Comparison of ENCODE assay signal across 25 cellular contexts in the genomic region with DNA sequence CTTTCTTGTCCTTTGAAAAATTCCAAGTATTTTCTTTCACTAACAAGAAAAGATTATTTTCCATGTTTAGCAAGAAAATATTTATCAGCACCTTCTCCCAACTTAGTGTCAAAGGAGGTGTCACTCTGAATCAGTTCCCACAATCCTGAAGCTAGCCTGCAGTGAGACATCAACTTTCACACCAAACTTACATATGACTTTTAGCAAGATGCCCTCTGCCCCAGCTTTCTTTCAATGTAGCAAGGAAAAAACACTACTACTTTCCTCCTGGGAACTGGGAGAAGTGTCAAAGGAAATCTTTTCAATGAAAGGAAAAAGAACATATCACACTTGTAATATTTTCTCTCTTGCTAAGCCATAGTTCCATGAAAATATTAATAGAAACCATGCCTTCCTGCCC. TPM values are rescaled to one million over a fixed set of nuclear protein-coding genes. Genes with fewer than 3 reads are reported as not detected.
DNase-seq lines count a peak whose midpoint lies in the region; ATAC-seq, FAIRE-seq and TF ChIP-seq lines count a peak whose summit lies in the region.
"Had no signal": no experiment of that assay in that cellular context is flagged by ENCODE, and none has a peak within 500 bp of the region (broad histone marks: within the 10 kb centered on the region; RNA-seq: fewer than 3 reads in every experiment).

No MANE protein-coding gene starts in this region.

- no peak for FAIRE-seq in K562 (lab: Jason Lieb, UNC)
- FAIRE-seq: A549, D721Med, GM12878 had no signal

- no peaks in the 10 kb centered on the region for H3K27me3 ChIP-seq in IMR-90 (ENCODE audit: control insufficient read depth, insufficient read depth, low read length)
- H3K27me3 ChIP-seq in K562 (ENCODE audit: control insufficient read depth in 2 of 2, insufficient read depth in 2 of 2, low read length in 2 of 2): no peaks in the 10 kb centered on the region
- no peaks in the 10 kb centered on the region for H3K27me3 ChIP-seq in subcutaneous abdominal adipose tissue (ENCODE audit: control insufficient read depth in 5 of 5, insufficient read depth in 4 of 5, low read length in 5 of 5)
- H3K27me3 ChIP-seq in gastrocnemius medialis: no peaks in the 10 kb centered on the region
- H3K27me3 ChIP-seq: BE2C; BLaER1 treated with 17β-estradiol and CSF1 and Interleukin-3, amounts not matched to agents 10 nM and 100 nM had no signal

- DNase-seq in IMR-90 (no peak), K562 (ENCODE audit: extremely low read depth in 1 of 4, low spot score in 3 of 4) (no peak), fibroblast of mammary gland (ENCODE audit: low read depth) (peak; percentile 24), gastrocnemius medialis (no peak), putamen (ENCODE audit: low spot score) (no peak), NCI-H2196 treated with DMSO at 0.1 percent for 48 hours (lab: John Stamatoyannopoulos, UW; ENCODE audit: unreplicated experiment) (no peak)
- DNase-seq: 8988T; ACHN; AML-193; BE2C; CD4-positive, alpha-beta T cell; CD8-positive, alpha-beta memory T cell; DMS 273 treated with DMSO at 0.1 percent for 48 hours; DMS79; EL; GDM1; H9 had no signal

- no TSS peak for BruUV-seq in IMR-90 (replicated peaks; lab: Mats Ljungman, UMichigan)
- BruUV-seq in K562 (replicated peaks; lab: Mats Ljungman, UMichigan): no TSS peak

- H3K4me3 ChIP-seq in IMR-90 (ENCODE audit: insufficient read depth, low read depth, low read length) (no peak overlapping the region), K562 (no peak overlapping the region), fibroblast of mammary gland (ENCODE audit: control insufficient read depth, low read depth, low read length) (no peak overlapping the region), subcutaneous abdominal adipose tissue (ENCODE audit: low read depth in 1 of 5, low read length in 5 of 5) (peak overlapping the region in 2 of 5 donors; percentile 13 to 23), gastrocnemius medialis (no peak overlapping the region)
- H3K4me3 ChIP-seq: A549; BLaER1 treated with 17β-estradiol and CSF1 and Interleukin-3, amounts not matched to agents 10 nM and 100 nM; GM12878; GM23338 had no signal

- H2BK5ac ChIP-seq in IMR-90 (ENCODE audit: low read depth, low read length, poor library complexity, severe bottlenecking): no peak overlapping the region

- dilution Hi-C loops in IMR-90 (cut with HindIII; ENCODE audit: low sequenced_read_pairs, unreplicated experiment): no loop called here

- H2AFZ ChIP-seq in IMR-90 (replicated peaks; ENCODE audit: low read length, poor library complexity) (no peak overlapping the region), K562 (ENCODE audit: low read depth, low read length) (peak overlapping the region; percentile 37; the same call in 1 of the 2 replicates)
- H2AFZ ChIP-seq: GM23338 had no signal

- H3K18ac ChIP-seq in IMR-90 (ENCODE audit: low read depth, low read length): peak overlapping the region; percentile 65; the same call in 1 of the 2 replicates

- H3K79me1 ChIP-seq in IMR-90 (ENCODE audit: low read depth in 1 of 2, low read length in 2 of 2): no peaks in the 10 kb centered on the region

- no peak overlapping the region for H3K9ac ChIP-seq in IMR-90 (ENCODE audit: low read depth, low read length)
- no peak overlapping the region for H3K9ac ChIP-seq in K562 (ENCODE audit: insufficient read depth in 1 of 2, low read depth in 2 of 2, low read length in 2 of 2)
- no peak overlapping the region for H3K9ac ChIP-seq in subcutaneous abdominal adipose tissue (ENCODE audit: low read length in 5 of 5)
- H3K9ac ChIP-seq: BLaER1 treated with 17β-estradiol and CSF1 and Interleukin-3, amounts not matched to agents 10 nM and 100 nM had no signal

- H3K4me1 ChIP-seq in IMR-90 (ENCODE audit: control insufficient read depth, insufficient read depth, low read length) (peaks cover 17% of the 10 kb centered on the region), K562 (replicated peaks in 1 of 2; ENCODE audit: control insufficient read depth in 2 of 2, insufficient read depth in 2 of 2, low read length in 2 of 2) (peaks cover 6 to 18% of the 10 kb centered on the region in 2 experiments; a peak in 4 of 5 replicates), subcutaneous abdominal adipose tissue (ENCODE audit: control insufficient read depth in 5 of 5, insufficient read depth in 5 of 5, low read length in 5 of 5) (peaks cover 0 to 36% (median 14%) of the 10 kb centered on the region in 5 donors), gastrocnemius medialis (no peaks in the 10 kb centered on the region)
- H3K4me1 ChIP-seq: BLaER1 treated with 17β-estradiol and CSF1 and Interleukin-3, amounts not matched to agents 10 nM and 100 nM had no signal

- peak overlapping the region; percentile 24; the same call in 1 of the 2 replicates for H2BK120ac ChIP-seq in IMR-90 (ENCODE audit: low read depth, low read length)

- no peak for ATAC-seq in IMR-90 (ENCODE audit: low read depth)
- no peak for ATAC-seq in K562
- ATAC-seq in gastrocnemius medialis: no peak
- ATAC-seq: A549, GM12878, GM23338, HCT116 had no signal

- H4K5ac ChIP-seq in IMR-90 (ENCODE audit: low read depth, low read length): peak overlapping the region; percentile 15; the same call in 1 of the 2 replicates

- peak overlapping the region; percentile 4; the same call in 1 of the 2 replicates for H4K91ac ChIP-seq in IMR-90 (ENCODE audit: insufficient read depth, low read depth, low read length)

- peak overlapping the region; percentile 38; the same call in 1 of the 2 replicates for H2BK20ac ChIP-seq in IMR-90 (ENCODE audit: low read depth, low read length)

- H2AK9ac ChIP-seq in IMR-90 (replicated peaks; ENCODE audit: low read depth, low read length, poor library complexity): no peak overlapping the region

- H3K9me1 ChIP-seq in IMR-90 (ENCODE audit: insufficient read depth, low read length) (peaks cover 7% of the 10 kb centered on the region), K562 (ENCODE audit: control insufficient read depth, insufficient read depth, low read length) (no peaks in the 10 kb centered on the region)

- no peak for TF ChIP-seq CTCF in IMR-90 (conservative IDR thresholded peaks at IDR 0.05; ENCODE audit: low read depth, low read length)
- no peak for TF ChIP-seq CTCF in K562 (IDR thresholded peaks at IDR 0.05 in 2 of 3, conservative IDR thresholded peaks at IDR 0.05 in 1 of 3; ENCODE audit: insufficient read depth in 2 of 3, low read depth in 1 of 3, low read length in 3 of 3)
- TF ChIP-seq CTCF in fibroblast of mammary gland (conservative IDR thresholded peaks at IDR 0.05; ENCODE audit: control insufficient read depth, insufficient read depth, low read depth, low read length): no peak
- TF ChIP-seq CTCF in gastrocnemius medialis (IDR thresholded peaks at IDR 0.05 in 4 of 5, conservative IDR thresholded peaks at IDR 0.05 in 1 of 5): no peak

- H3K14ac ChIP-seq in IMR-90 (replicated peaks; ENCODE audit: low read depth, low read length): 0 out of 2 replicates have a peak overlapping the region, but pooled peaks have one; percentile 0

- H3K4me2 ChIP-seq in IMR-90 (ENCODE audit: low read depth, low read length) (no peak overlapping the region), K562 (ENCODE audit: insufficient read depth, low read length) (no peak overlapping the region)
- H3K4me2 ChIP-seq: A549; BLaER1 treated with 17β-estradiol and CSF1 and Interleukin-3, amounts not matched to agents 10 nM and 100 nM; GM23338 had no signal

- CTCF ChIA-PET in IMR-90 (lab: Yijun Ruan, JAX): interaction anchor here (1.5 kb wide), 1 partner anchor 91 kb away, joined by 5 read pairs; no protein-coding TSS in a partner anchor
- CTCF ChIA-PET in K562 (lab: Yijun Ruan, JAX; ENCODE audit: low intra/inter-chr PET ratio): no interaction called here

- H4K8ac ChIP-seq in IMR-90 (ENCODE audit: low read depth in 2 of 2, low read length in 2 of 2): peak overlapping the region in 1 of 2 experiments; percentile 39; a peak in 1 of 4 replicates

- 0 out of 3 replicates have a peak overlapping the region, but pooled peaks have one; percentile 12 for H2BK15ac ChIP-seq in IMR-90 (ENCODE audit: low read depth, low read length)

- no peak overlapping the region for H2AK5ac ChIP-seq in IMR-90 (ENCODE audit: low read depth, low read length)

- in situ Hi-C loops in IMR-90 (cut with MboI; ENCODE audit: low sequenced_read_pairs) (no loop called here), K562 (cut with MboI) (no loop called here), gastrocnemius medialis (cut with MboI; ENCODE audit: low sequenced_read_pairs in 4 of 4) (no loop called here)

- H3K4ac ChIP-seq in IMR-90 (ENCODE audit: low read depth, low read length): no peak overlapping the region

- POLR2A ChIA-PET in IMR-90 (lab: Charles Lee; ENCODE audit: unreplicated experiment) (no interaction called here), K562 (lab: Yijun Ruan, JAX) (no interaction called here)

- no peaks in the 10 kb centered on the region for H3K79me2 ChIP-seq in K562 (ENCODE audit: control insufficient read depth, insufficient read depth, low read length)

- H3K9me3 ChIP-seq in IMR-90 (ENCODE audit: control insufficient read depth, insufficient read depth, low read length) (no peaks in the 10 kb centered on the region), K562 (replicated peaks; ENCODE audit: control insufficient read depth, insufficient read depth, low read depth, low read length) (0 out of 2 replicates have a peak, but pooled peaks cover 4% of the 10 kb centered on the region), subcutaneous abdominal adipose tissue (ENCODE audit: control insufficient read depth in 5 of 5, low read length in 5 of 5) (peaks cover 0 to 3% (median 0%) of the 10 kb centered on the region in 5 donors), gastrocnemius medialis (no peaks in the 10 kb centered on the region)
- H3K9me3 ChIP-seq: A549; BE2C; BLaER1 treated with 17β-estradiol and CSF1 and Interleukin-3, amounts not matched to agents 10 nM and 100 nM had no signal

- H3K56ac ChIP-seq in IMR-90 (ENCODE audit: extremely low read depth, insufficient read depth, low read length): no peak overlapping the region

- no peak overlapping the region for H3K23ac ChIP-seq in IMR-90 (ENCODE audit: low read depth, low read length)

- no peak for TF ChIP-seq EP300 in K562 (IDR thresholded peaks at IDR 0.05; ENCODE audit: low read length)

- no peak for TF ChIP-seq RAD21 in IMR-90 (IDR thresholded peaks at IDR 0.05; ENCODE audit: low read length)
- TF ChIP-seq RAD21 in K562 (CRISPR knock-in tag; conservative IDR thresholded peaks at IDR 0.05 in 1 of 2, IDR thresholded peaks at IDR 0.05 in 1 of 2): no peak

- no peaks in the 10 kb centered on the region for H4K20me1 ChIP-seq in IMR-90 (ENCODE audit: insufficient read depth, low read length)
- no peaks in the 10 kb centered on the region for H4K20me1 ChIP-seq in K562 (replicated peaks; ENCODE audit: control insufficient read depth, insufficient read depth, low read length)
- H4K20me1 ChIP-seq: BLaER1 treated with 17β-estradiol and CSF1 and Interleukin-3, amounts not matched to agents 10 nM and 100 nM had no signal

- H3K36me3 ChIP-seq in IMR-90 (ENCODE audit: control insufficient read depth, insufficient read depth, low read length) (no peaks in the 10 kb centered on the region), K562 (ENCODE audit: control insufficient read depth, insufficient read depth, low read length) (no peaks in the 10 kb centered on the region), subcutaneous abdominal adipose tissue (ENCODE audit: control insufficient read depth in 5 of 5, insufficient read depth in 5 of 5, low read length in 5 of 5) (no peaks in the 10 kb centered on the region), gastrocnemius medialis (no peaks in the 10 kb centered on the region)
- H3K36me3 ChIP-seq: BE2C; BLaER1 treated with 17β-estradiol and CSF1 and Interleukin-3, amounts not matched to agents 10 nM and 100 nM had no signal

- intact Hi-C loops in IMR-90 (cut with micrococcal nuclease): no loop called here
- intact Hi-C loops in K562 (cut with micrococcal nuclease): loop anchor here (5.0 kb wide), 1 partner anchor 98 kb away; no protein-coding TSS in a partner anchor
- intact Hi-C loops in gastrocnemius medialis (cut with DNase I; ENCODE audit: low total_unique reads): no loop called here

- H3K27ac ChIP-seq in IMR-90 (ENCODE audit: insufficient read depth, low read length) (no peak overlapping the region), K562 (ENCODE audit: extremely low read depth, low read depth, low read length) (no peak overlapping the region), subcutaneous abdominal adipose tissue (ENCODE audit: low read depth, low read length) (peak overlapping the region; percentile 84), gastrocnemius medialis (no peak overlapping the region)
- H3K27ac ChIP-seq: A549; BLaER1 treated with 17β-estradiol and CSF1 and Interleukin-3, amounts not matched to agents 10 nM and 100 nM had no signal

- TF ChIP-seq POLR2A in IMR-90 (IDR thresholded peaks at IDR 0.05; ENCODE audit: low read depth, low read length) (no peak), K562 (conservative IDR thresholded peaks at IDR 0.05) (no peak), gastrocnemius medialis (IDR thresholded peaks at IDR 0.05) (no peak)

RNA-seq across cellular contexts. Expression of gene PALMD, which starts 50.9 kb away (rescaled TPM):
- total RNA-seq in IMR-90 (2012; rRNA removed): 0.72 and 1.1 TPM in 2 replicates
- 0.34 and 0.51 TPM in 2 replicates for polyA plus RNA-seq in IMR-90 (2012; rRNA removed)
- 0.08 and 0.11 TPM in 2 replicates for polyA plus RNA-seq in IMR-90 (2012; cell fraction: cytosol; rRNA removed)
- 0.14 and 1.2 TPM in 2 replicates for polyA plus RNA-seq in IMR-90 (2012; cell fraction: nucleus; rRNA removed; ENCODE audit: low replicate concordance)
- 1.6 and 2.4 TPM in 2 replicates for total RNA-seq in K562 (2011; cell fraction: chromatin; rRNA removed; ENCODE audit: low replicate concordance)
- total RNA-seq in K562 (2011; cell fraction: nucleolus; rRNA removed): 0.67 and 1.2 TPM in 2 replicates
- total RNA-seq in K562 (2011; cell fraction: nucleoplasm; rRNA removed): 1.6 and 4.3 TPM in 2 replicates
- 5.4 and 5.7 TPM in 2 replicates for total RNA-seq in K562 (2014; rRNA removed)
- 8.4 and 8.6 TPM in 2 replicates for total RNA-seq in K562 (2014; rRNA removed; fragmentation: Illumina TruSeq; extraction: Trizol)
- 12.1 and 13.5 TPM in 2 replicates for total RNA-seq in K562 (2015; rRNA removed; fragmentation: Illumina TruSeq; extraction: Trizol)
- 3.5 and 4.0 TPM in 2 replicates for total RNA-seq in K562 (2021)
- 0.19 and 3.3 TPM in 2 replicates for polyA plus RNA-seq in K562 (2011; rRNA removed)
- polyA plus RNA-seq in K562 (2011; cell fraction: cytosol; rRNA removed): 0.06 and 0.76 TPM in 2 replicates
- 0.20 and 2.5 TPM in 2 replicates for polyA plus RNA-seq in K562 (2011; cell fraction: nucleus; rRNA removed)
- 3.8 and 4.5 TPM in 2 replicates for polyA plus RNA-seq in K562 (2012)
- 7.9 and 12.2 TPM in 2 replicates for polyA plus RNA-seq in K562 (2014; fragmentation: Illumina TruSeq; extraction: Trizol)
- polyA plus RNA-seq in K562 (2014; fragmentation: Nextera tagmentation; extraction: Ambion mirVana): 1 to 10 TPM; 2.7 to 6.5 TPM
- polyA plus RNA-seq in K562 (2014; rRNA removed): 4.5 and 4.9 TPM in 2 replicates
- polyA minus RNA-seq in K562 (2011; rRNA and poly(A)+ RNA removed): 0.24 and 3.3 TPM in 2 replicates
- 2.2 TPM in 1 of 2 replicates, not detected in the other for polyA minus RNA-seq in K562 (2011; cell fraction: cytosol; rRNA and poly(A)+ RNA removed)
- polyA minus RNA-seq in K562 (2011; cell fraction: nucleus; rRNA and poly(A)+ RNA removed): 0.56 and 1.8 TPM in 2 replicates
- 100 to 1,000 TPM in 1 of 4 donors, 10 to 100 TPM in 3; 60.7 to 254 (median 79.1) TPM for total RNA-seq in gastrocnemius medialis
- total RNA-seq: CD4-positive, alpha-beta T cell; CD8-positive, alpha-beta memory T cell; GM23338; H9 had no signal
- polyA plus RNA-seq: CD14-positive monocyte; CD8-positive, alpha-beta memory T cell; GM23338 had no signal

Comparison
In these comparisons a context has a peak if more than half of its experiments do, and no peak if none do; other contexts are left out.
1. RNA of gene PALMD, which starts 50.9 kb away (total RNA-seq): 60.7 to 254 TPM in gastrocnemius medialis; 0.67 to 13.5 TPM in K562 and 0.72 to 1.1 TPM in IMR-90; every median in the first group is over 4 times any median in the second.